24 cellular contexts compared by ENCODE assay signal in genomic region chr15:88646088-88646405, GRCh38. TPM values are rescaled to one million over a fixed set of nuclear protein-coding genes. Genes with fewer than 3 reads are reported as not detected.
DNase-seq lines count a peak whose midpoint lies in the region; ATAC-seq and TF ChIP-seq lines count a peak whose summit lies in the region.
"Had no signal": no experiment of that assay in that cellular context is flagged by ENCODE, and none has a peak within 500 bp of the region (broad histone marks: within the 10 kb centered on the region; RNA-seq: fewer than 3 reads in every experiment).

No MANE protein-coding gene starts in this region.

- H3K9me3 Mint-ChIP-seq in CD8-positive, alpha-beta T cell: no peaks in the 10 kb centered on the region
- H3K9me3 Mint-ChIP-seq in activated naive CD8-positive, alpha-beta T cell treated with anti-CD3 and anti-CD28 coated beads, Interleukin-2, amount 10 ng/mL, durations not matched to agents 7 days and 5 days: no peaks in the 10 kb centered on the region
- no peaks in the 10 kb centered on the region for H3K9me3 Mint-ChIP-seq in endothelial cell (ENCODE audit: unreplicated experiment)
- H3K9me3 Mint-ChIP-seq: activated T-helper 2 cell treated with anti-CD3 and anti-CD28 coated beads, Interferon-gamma antibody, Interleukin-2, Interleukin-4, amounts not matched to agents 10 μg/mL and 5 μg/mL and 100 μg/mL, durations not matched to agents 14 hours and 24 hours and 36 hours; H9 had no signal

- no peaks in the 10 kb centered on the region for H3K27me3 Mint-ChIP-seq in CD8-positive, alpha-beta T cell (ENCODE audit: low read depth)
- no peaks in the 10 kb centered on the region for H3K27me3 Mint-ChIP-seq in activated naive CD8-positive, alpha-beta T cell treated with anti-CD3 and anti-CD28 coated beads, Interleukin-2, amount 10 ng/mL, durations not matched to agents 7 days and 5 days
- H3K27me3 Mint-ChIP-seq in endothelial cell (ENCODE audit: unreplicated experiment): peaks cover 7% of the 10 kb centered on the region
- H3K27me3 Mint-ChIP-seq: progenitor cell of endocrine pancreas had no signal

- H3K36me3 Mint-ChIP-seq in CD8-positive, alpha-beta T cell: peaks cover 64% of the 10 kb centered on the region
- peaks cover 38% of the 10 kb centered on the region for H3K36me3 Mint-ChIP-seq in activated naive CD8-positive, alpha-beta T cell treated with anti-CD3 and anti-CD28 coated beads, Interleukin-2, amount 10 ng/mL, durations not matched to agents 7 days and 5 days
- H3K36me3 Mint-ChIP-seq in endothelial cell (ENCODE audit: low read depth, unreplicated experiment): peaks cover 3% of the 10 kb centered on the region

- no peak overlapping the region for H3K4me3 Mint-ChIP-seq in CD8-positive, alpha-beta T cell
- no peak overlapping the region for H3K4me3 Mint-ChIP-seq in activated naive CD8-positive, alpha-beta T cell treated with anti-CD3 and anti-CD28 coated beads, Interleukin-2, amount 10 ng/mL, durations not matched to agents 7 days and 5 days
- no peak overlapping the region for H3K4me3 Mint-ChIP-seq in endothelial cell (ENCODE audit: unreplicated experiment)
- H3K4me3 Mint-ChIP-seq: H9 had no signal

- peaks cover 17% of the 10 kb centered on the region for H3K36me3 ChIP-seq in CD8-positive, alpha-beta T cell (ENCODE audit: insufficient read depth, low read length)
- H3K36me3 ChIP-seq: BLaER1 had no signal

- no peak for TF ChIP-seq CTCF in CD8-positive, alpha-beta T cell (IDR thresholded peaks at IDR 0.05)
- no peak for TF ChIP-seq CTCF in endothelial cell (IDR thresholded peaks at IDR 0.05; ENCODE audit: unreplicated experiment)

- H3K27me3 ChIP-seq in CD8-positive, alpha-beta T cell (ENCODE audit: insufficient read depth, low read length): no peaks in the 10 kb centered on the region
- H3K27me3 ChIP-seq: BLaER1, dorsolateral prefrontal cortex, foreskin keratinocyte, left lung had no signal

- H3K27ac Mint-ChIP-seq in CD8-positive, alpha-beta T cell: peak overlapping the region; percentile 99
- peak overlapping the region; percentile 42 for H3K27ac Mint-ChIP-seq in activated naive CD8-positive, alpha-beta T cell treated with anti-CD3 and anti-CD28 coated beads, Interleukin-2, amount 10 ng/mL, durations not matched to agents 7 days and 5 days
- no peak overlapping the region for H3K27ac Mint-ChIP-seq in endothelial cell (ENCODE audit: unreplicated experiment)
- H3K27ac Mint-ChIP-seq: H9, progenitor cell of endocrine pancreas had no signal

- intact Hi-C loops in CD8-positive, alpha-beta T cell (cut with DNase I, micrococcal nuclease): no loop called here

- H3K4me3 ChIP-seq in CD8-positive, alpha-beta T cell (ENCODE audit: low read depth, low read length): no peak overlapping the region
- H3K4me3 ChIP-seq: BLaER1, dorsolateral prefrontal cortex, left lung, SK-N-MC had no signal

- no peak for ATAC-seq in CD8-positive, alpha-beta T cell
- no peak for ATAC-seq in activated naive CD8-positive, alpha-beta T cell treated with anti-CD3 and anti-CD28 coated beads, Interleukin-2, amount 10 ng/mL, durations not matched to agents 7 days and 5 days (ENCODE audit: low read depth)
- ATAC-seq: foreskin keratinocyte, left lung had no signal

- H3K27ac ChIP-seq in CD8-positive, alpha-beta T cell (ENCODE audit: low read depth, low read length): no peak overlapping the region
- H3K27ac ChIP-seq: BLaER1, foreskin keratinocyte, left lung, SK-N-MC had no signal

- H3K9me3 ChIP-seq in CD8-positive, alpha-beta T cell (ENCODE audit: low read length): no peaks in the 10 kb centered on the region
- H3K9me3 ChIP-seq: BLaER1, left lung had no signal

- CTCF ChIA-PET in CD8-positive, alpha-beta T cell (lab: Charles Lee): interaction anchor here (1.0 to 2.2 kb wide), 3 partner anchors 11 to 18 kb away, joined by 3 to 8 read pairs (median 6); no protein-coding TSS in a partner anchor

- POLR2A ChIA-PET in CD8-positive, alpha-beta T cell (lab: Charles Lee): no interaction called here
- POLR2A ChIA-PET in activated naive CD8-positive, alpha-beta T cell treated with anti-CD3 and anti-CD28 coated beads, Interleukin-2, amount 10 ng/mL, durations not matched to agents 7 days and 5 days (lab: Charles Lee): interaction anchor here (0.9 to 4.7 kb wide), 4 partner anchors 11 to 25 kb away, joined by 3 to 17 read pairs (median 4); partner anchors contain the start of gene AEN

- H3K4me1 Mint-ChIP-seq in CD8-positive, alpha-beta T cell (ENCODE audit: low read depth): peaks cover 86% of the 10 kb centered on the region
- peaks cover 61% of the 10 kb centered on the region for H3K4me1 Mint-ChIP-seq in activated naive CD8-positive, alpha-beta T cell treated with anti-CD3 and anti-CD28 coated beads, Interleukin-2, amount 10 ng/mL, durations not matched to agents 7 days and 5 days
- peaks cover 9% of the 10 kb centered on the region for H3K4me1 Mint-ChIP-seq in endothelial cell (ENCODE audit: unreplicated experiment)

- H3K4me1 ChIP-seq in CD8-positive, alpha-beta T cell (ENCODE audit: insufficient read depth, low read length): peaks cover 90% of the 10 kb centered on the region

- DNase-seq in activated CD8-positive, alpha-beta memory T cell treated with anti-CD3 and anti-CD28 coated beads, Interleukin-2, amount 50 U/mL, for 48 hours: peak; percentile 28
- no peak for DNase-seq in activated CD8-positive, alpha-beta memory T cell treated with anti-CD3 and anti-CD28 coated beads, Interleukin-2, amount 50 U/mL, for 4 hours
- peak in 1 of 7 experiments; percentile 7 for DNase-seq in CD8-positive, alpha-beta T cell
- DNase-seq in activated naive CD8-positive, alpha-beta T cell treated with anti-CD3 and anti-CD28 coated beads, Interleukin-2, amount 10 ng/mL, durations not matched to agents 7 days and 5 days: no peak
- DNase-seq in mesenteric fat pad (ENCODE audit: low spot score) (peak; percentile 24), cerebellum (ENCODE audit: low spot score) (no peak), endothelial cell (ENCODE audit: low spot score) (no peak), DMS153 treated with DMSO at 0.1 percent for 48 hours (lab: John Stamatoyannopoulos, UW; ENCODE audit: unreplicated experiment) (no peak)
- DNase-seq: caudate nucleus, erythroblast, foreskin keratinocyte, left lung, midbrain, MM.1S, NCI-H1436 treated with DMSO at 0.1 percent for 48 hours, NCI-H510A treated with DMSO at 0.1 percent for 48 hours, substantia nigra, T-helper 9 cell had no signal

RNA-seq across cellular contexts. Expression of gene ISG20, which starts 7.2 kb away (rescaled TPM):
- total RNA-seq in CD8-positive, alpha-beta T cell: 10 to 100 TPM; 89.2 to 93.4 TPM
- total RNA-seq in activated naive CD8-positive, alpha-beta T cell treated with anti-CD3 and anti-CD28 coated beads, Interleukin-2, amount 10 ng/mL, durations not matched to agents 7 days and 5 days: 100 to 1,000 TPM; 209 to 215 TPM
- total RNA-seq in mesenteric fat pad: 16.2 TPM
- total RNA-seq in cerebellum: 0.18 TPM
- 6.6 TPM for total RNA-seq in endothelial cell (ENCODE audit: unreplicated experiment)

RNA-seq across cellular contexts. Expression of gene AEN, which starts 24.9 kb away (rescaled TPM):
- 10 to 100 TPM; 26.9 to 27.7 TPM for total RNA-seq in CD8-positive, alpha-beta T cell
- total RNA-seq in activated naive CD8-positive, alpha-beta T cell treated with anti-CD3 and anti-CD28 coated beads, Interleukin-2, amount 10 ng/mL, durations not matched to agents 7 days and 5 days: 10 to 100 TPM; 38.2 to 42.5 TPM
- total RNA-seq in mesenteric fat pad: 23.3 TPM
- 4.4 TPM for total RNA-seq in cerebellum
- 31.5 TPM for total RNA-seq in endothelial cell (ENCODE audit: unreplicated experiment)

Comparison
In these comparisons a context has a peak if more than half of its experiments do, and no peak if none do; other contexts are left out.
1. DNase-seq: peak in activated CD8-positive, alpha-beta memory T cell treated with anti-CD3 and anti-CD28 coated beads, Interleukin-2, amount 50 U/mL, for 48 hours (single experiment) and mesenteric fat pad (single experiment); none in activated CD8-positive, alpha-beta memory T cell treated with anti-CD3 and anti-CD28 coated beads, Interleukin-2, amount 50 U/mL, for 4 hours (single experiment), activated naive CD8-positive, alpha-beta T cell treated with anti-CD3 and anti-CD28 coated beads, Interleukin-2, amount 10 ng/mL, durations not matched to agents 7 days and 5 days (single experiment), cerebellum (single experiment), endothelial cell (single experiment) and DMS153 treated with DMSO at 0.1 percent for 48 hours (single experiment).